26 cellular contexts compared by ENCODE assay signal in genomic region chr4:8870647-8871416, GRCh38. TPM values are rescaled to one million over a fixed set of nuclear protein-coding genes. Genes with fewer than 3 reads are reported as not detected.
DNase-seq lines count a peak whose midpoint lies in the region; ATAC-seq, FAIRE-seq and TF ChIP-seq lines count a peak whose summit lies in the region.
"Had no signal": no experiment of that assay in that cellular context is flagged by ENCODE, and none has a peak within 500 bp of the region (broad histone marks: within the 10 kb centered on the region; RNA-seq: fewer than 3 reads in every experiment).

No MANE protein-coding gene starts in this region.

- intact Hi-C loops in endothelial cell of umbilical vein (cut with micrococcal nuclease) = no loop called here
- intact Hi-C loops in adrenal gland (cut with DNase I) = no loop called here

- H3K4me1 ChIP-seq in ES-I3 (ENCODE audit: insufficient read depth, low read length) = no peaks in the 10 kb centered on the region
- no peaks in the 10 kb centered on the region for H3K4me1 ChIP-seq in endothelial cell of umbilical vein (ENCODE audit: control insufficient read depth, extremely low read depth, insufficient read depth, low read length)
- H3K4me1 ChIP-seq in neuron (ENCODE audit: insufficient read depth, low read length) = no peaks in the 10 kb centered on the region
- H3K4me1 ChIP-seq in adrenal gland (replicated peaks in 1 of 2) = no peaks in the 10 kb centered on the region
- H3K4me1 ChIP-seq: pancreas, SJCRH30, upper lobe of right lung had no signal

- dilution Hi-C loops in endothelial cell of umbilical vein (cut with MboI; ENCODE audit: extremely low pct_ligation_motif_present, low sequenced_read_pairs) = no loop called here

- no peak for FAIRE-seq in endothelial cell of umbilical vein (lab: Jason Lieb, UNC)
- FAIRE-seq: pancreas had no signal

- CTCF ChIA-PET in HEK293T (lab: Yijun Ruan, JAX) (no interaction called here), endothelial cell of umbilical vein (lab: Charles Lee) (no interaction called here)

- H3K4me2 ChIP-seq in endothelial cell of umbilical vein (ENCODE audit: insufficient read depth, low read length) = no peak overlapping the region
- H3K4me2 ChIP-seq: PC-9 had no signal

- POLR2A ChIA-PET in HEK293T (lab: Yijun Ruan, JAX) (interaction anchor here (1.5 to 1.8 kb wide), 2 partner anchors 10 to 23 kb away, joined by 3 to 5 read pairs; no protein-coding TSS in a partner anchor), endothelial cell of umbilical vein (lab: Charles Lee) (no interaction called here)

- H2AFZ ChIP-seq in endothelial cell of umbilical vein (ENCODE audit: low read depth, low read length) (no peak overlapping the region), neuron (ENCODE audit: low read depth, low read length) (no peak overlapping the region)
- H2AFZ ChIP-seq: PC-9 had no signal

- ATAC-seq in HG02610 (IDR thresholded peaks at IDR 0.05; ENCODE audit: unreplicated experiment) = no peak
- no peak for ATAC-seq in HG03139 (IDR thresholded peaks at IDR 0.05; ENCODE audit: unreplicated experiment)
- ATAC-seq: left lung, pancreas, upper lobe of right lung had no signal

- H3K9me1 ChIP-seq in endothelial cell of umbilical vein (replicated peaks; ENCODE audit: control insufficient read depth, extremely low read depth, insufficient read depth, low read length) = no peaks in the 10 kb centered on the region

- no peaks in the 10 kb centered on the region for H3K9me3 ChIP-seq in ES-I3 (ENCODE audit: control insufficient read depth, insufficient read depth, low read length)
- no peaks in the 10 kb centered on the region for H3K9me3 ChIP-seq in endothelial cell of umbilical vein (replicated peaks; ENCODE audit: control insufficient read depth, insufficient read depth, low read length)
- no peaks in the 10 kb centered on the region for H3K9me3 ChIP-seq in neuron (ENCODE audit: low read length)
- H3K9me3 ChIP-seq in adrenal gland (replicated peaks in 1 of 3) = no peaks in the 10 kb centered on the region
- H3K9me3 ChIP-seq: left lung, pancreas, SJCRH30, stomach, upper lobe of right lung had no signal

- H3K27me3 ChIP-seq in endothelial cell of umbilical vein (ENCODE audit: control insufficient read depth in 2 of 2, insufficient read depth in 2 of 2, low read length in 2 of 2) = peaks cover 74 to 91% of the 10 kb centered on the region in 2 experiments
- H3K27me3 ChIP-seq in neuron (ENCODE audit: insufficient read depth, low read length) = peaks cover 96% of the 10 kb centered on the region
- H3K27me3 ChIP-seq in adrenal gland = peaks cover 87% of the 10 kb centered on the region

- H3K27ac ChIP-seq in endothelial cell of umbilical vein (ENCODE audit: insufficient read depth, low read depth, low read length) (no peak overlapping the region), adrenal gland (no peak overlapping the region)
- H3K27ac ChIP-seq: brain microvascular endothelial cell, left lung, pancreas, PC-9, SJCRH30, stomach, upper lobe of right lung had no signal

- peak overlapping the region; percentile 29; the same call in 1 of the 2 replicates for H3K9ac ChIP-seq in ES-I3 (ENCODE audit: low read depth, low read length)
- H3K9ac ChIP-seq in endothelial cell of umbilical vein (replicated peaks; ENCODE audit: extremely low read depth, insufficient read depth, low read length) = no peak overlapping the region

- TF ChIP-seq POLR2A in endothelial cell of umbilical vein (IDR thresholded peaks at IDR 0.05; ENCODE audit: low read depth, low read length) (no peak), adrenal gland (IDR thresholded peaks at IDR 0.05) (no peak)

- H4K20me1 ChIP-seq in endothelial cell of umbilical vein (replicated peaks; ENCODE audit: control insufficient read depth, extremely low read depth, insufficient read depth, low read length) = no peaks in the 10 kb centered on the region

- H3K79me2 ChIP-seq in endothelial cell of umbilical vein (ENCODE audit: control insufficient read depth, insufficient read depth, low read length) = no peaks in the 10 kb centered on the region

- H3K4me3 ChIP-seq in endothelial cell of umbilical vein (replicated peaks in 1 of 3; ENCODE audit: insufficient read depth in 1 of 3, low read depth in 1 of 3, low read length in 3 of 3) (no peak overlapping the region), neuron (ENCODE audit: low read length) (peak overlapping the region; percentile 10), adrenal gland (no peak overlapping the region)
- H3K4me3 ChIP-seq: left lung, pancreas, PC-9, SJCRH30, upper lobe of right lung had no signal

- peak; percentile 38 for DNase-seq in HEK293T (ENCODE audit: extremely low spot score)
- DNase-seq in endothelial cell of umbilical vein (ENCODE audit: low read depth, low spot score) = no peak
- DNase-seq in 8988T = no peak
- DNase-seq in adrenal gland = no peak
- DNase-seq: activated CD4-positive, alpha-beta T cell treated with anti-CD3 and anti-CD28 coated beads for 1 hour; brain microvascular endothelial cell; foreskin melanocyte; IMR-90; left lung; NCI-H1417 treated with DMSO at 0.1 percent for 48 hours; NCI-H2171; pancreas; PC-9; SJCRH30; stomach; upper lobe of right lung had no signal

- H3K36me3 ChIP-seq in ES-I3 (ENCODE audit: insufficient read depth, low read length) = no peaks in the 10 kb centered on the region
- no peaks in the 10 kb centered on the region for H3K36me3 ChIP-seq in endothelial cell of umbilical vein (ENCODE audit: control insufficient read depth in 2 of 2, extremely low read depth in 1 of 2, insufficient read depth in 2 of 2, low read length in 2 of 2)
- H3K36me3 ChIP-seq in neuron (ENCODE audit: insufficient read depth, low read length) = no peaks in the 10 kb centered on the region
- no peaks in the 10 kb centered on the region for H3K36me3 ChIP-seq in adrenal gland (replicated peaks in 1 of 2)
- H3K36me3 ChIP-seq: brain microvascular endothelial cell, left lung, pancreas, SJCRH30, stomach, upper lobe of right lung had no signal

- no peak for TF ChIP-seq CTCF in endothelial cell of umbilical vein (IDR thresholded peaks at IDR 0.05; ENCODE audit: extremely low read depth in 1 of 2, insufficient read depth in 1 of 2, low read depth in 1 of 2, low read length in 2 of 2)
- no peak for TF ChIP-seq CTCF in adrenal gland (IDR thresholded peaks at IDR 0.05)

- no TSS peak for BruUV-seq in endothelial cell of umbilical vein (replicated peaks; lab: Mats Ljungman, UMichigan)

- WGBS in adrenal gland, 4 donors = 1 to 3% (median 2%) methylated on average over 16 to 52 of the region's 52 CpGs

TF ChIP-seq in HEK293T, 16 proteins besides CTCF, POLR2A, EP300 and RAD21 (continues in another document):
- no peak for TF ChIP-seq L3MBTL2 (conservative IDR thresholded peaks at IDR 0.05)
- TF ChIP-seq PKNOX1 (IDR thresholded peaks at IDR 0.05) = no peak
- no peak for TF ChIP-seq HDGF (IDR thresholded peaks at IDR 0.05; ENCODE audit: borderline replicate concordance)
- TF ChIP-seq SP1 (IDR thresholded peaks at IDR 0.05) = no peak
- TF ChIP-seq FOXA1 (IDR thresholded peaks at IDR 0.05) = no peak
- no peak for TF ChIP-seq SUZ12 (IDR thresholded peaks at IDR 0.05)
- TF ChIP-seq ZNF384 (IDR thresholded peaks at IDR 0.05) = no peak
- TF ChIP-seq LEF1 (IDR thresholded peaks at IDR 0.05; ENCODE audit: borderline replicate concordance) = no peak
- TF ChIP-seq CTBP1 (IDR thresholded peaks at IDR 0.05; ENCODE audit: borderline replicate concordance) = no peak
- no peak for TF ChIP-seq FOXK2 (IDR thresholded peaks at IDR 0.05)
- TF ChIP-seq TARDBP (IDR thresholded peaks at IDR 0.05) = no peak
- TF ChIP-seq FOXM1 (IDR thresholded peaks at IDR 0.05; ENCODE audit: borderline replicate concordance) = no peak

TF ChIP-seq in endothelial cell of umbilical vein, 7 proteins besides CTCF, POLR2A, EP300 and RAD21:
- TF ChIP-seq MAX (IDR thresholded peaks at IDR 0.05; ENCODE audit: insufficient read depth, insufficient read length) = no peak
- TF ChIP-seq EZH2 (IDR thresholded peaks at IDR 0.05; ENCODE audit: borderline replicate concordance, low read depth, low read length, severe bottlenecking) = peak; percentile 20
- no peak for TF ChIP-seq GATA2 (IDR thresholded peaks at IDR 0.05; ENCODE audit: insufficient read depth, insufficient read length, low read depth, low read length)

RNA-seq across cellular contexts. Expression of gene HMX1, which starts 0.8 kb away (rescaled TPM):
- total RNA-seq in endothelial cell of umbilical vein (not detected in 2 replicates), adrenal gland (not detected)
- polyA plus RNA-seq in endothelial cell of umbilical vein (not detected in 2 replicates), adrenal gland (not detected)
- not detected in 2 replicates for polyA plus RNA-seq in endothelial cell of umbilical vein (2011; cell fraction: cytosol; rRNA removed)
- polyA plus RNA-seq in endothelial cell of umbilical vein (2011; cell fraction: nucleus; rRNA removed) = not detected in 2 replicates
- not detected in 2 replicates for polyA plus RNA-seq in endothelial cell of umbilical vein (2012)
- not detected in 2 replicates for polyA minus RNA-seq in endothelial cell of umbilical vein
- polyA minus RNA-seq in endothelial cell of umbilical vein (2011; cell fraction: cytosol; rRNA and poly(A)+ RNA removed) = not detected
- not detected in 2 replicates for polyA minus RNA-seq in endothelial cell of umbilical vein (2011; cell fraction: nucleus; rRNA and poly(A)+ RNA removed)
- total RNA-seq: activated T-helper 1 cell treated with anti-CD3 and anti-CD28 coated beads, Interleukin-12 subunit alpha, Interleukin-12 subunit beta, Interleukin-2, Interleukin-4 antibody, amounts not matched to agents 30 ng/mL and 10 ng/mL and 1 ng/mL, durations not matched to agents 14 hours and 24 hours and 36 hours; dermis blood vessel endothelial cell; epithelial cell of proximal tubule; IMR-90; left lung; M059J; pancreas; PC-9; SJCRH30; skeletal muscle tissue; upper lobe of right lung had no signal
- polyA plus RNA-seq: BJ, IMR-90, pancreas, stomach had no signal
